In genomic region chr14:53149656-53150319, GRCh38 we compare ENCODE assay signal across 12 cellular contexts. TPM values are rescaled to one million over a fixed set of nuclear protein-coding genes. Genes with fewer than 3 reads are reported as not detected.
DNase-seq lines count a peak whose midpoint lies in the region; ATAC-seq and TF ChIP-seq lines count a peak whose summit lies in the region.
"Had no signal": no experiment of that assay in that cellular context is flagged by ENCODE, and none has a peak within 500 bp of the region (broad histone marks: within the 10 kb centered on the region; RNA-seq: fewer than 3 reads in every experiment).

No MANE protein-coding gene starts in this region.

- H3F3A ChIP-seq in OCI-LY1 (ENCODE audit: insufficient read depth, low read length): no peaks in the 10 kb centered on the region

- no peak for TF ChIP-seq CTCF in OCI-LY1 (IDR thresholded peaks at IDR 0.05; ENCODE audit: low read length)
- no peak for TF ChIP-seq CTCF in brain (conservative IDR thresholded peaks at IDR 0.05)

- no peak for ATAC-seq in activated naive CD4-positive, alpha-beta T cell treated with anti-CD3 and anti-CD28 coated beads, Interleukin-2, amount 50 U/mL, for 72 hours
- no peak for ATAC-seq in stimulated activated memory B cell treated with anti-CD40 and anti-IgM and Interleukin-4, amounts not matched to agents 10 μg/mL and 1 μg/mL and 100 μg/mL, for 72 hours
- no peak for ATAC-seq in HG02884 (IDR thresholded peaks at IDR 0.05; ENCODE audit: unreplicated experiment)
- ATAC-seq: mucosa of descending colon had no signal

- no peak for DNase-seq in activated naive CD4-positive, alpha-beta T cell treated with anti-CD3 and anti-CD28 coated beads for 36 hours
- DNase-seq in activated naive CD4-positive, alpha-beta T cell treated with anti-CD3 and anti-CD28 coated beads, Interleukin-2, amount 50 U/mL, for 72 hours (ENCODE audit: low spot score in 2 of 2): no peak
- DNase-seq in stimulated activated CD4-positive, alpha-beta T cell treated with anti-CD3 and anti-CD28 coated beads, Interleukin-15, amount 100 ng/mL, for 24 hours: no peak
- no peak for DNase-seq in midbrain (lab: John Stamatoyannopoulos, UW)
- DNase-seq: effector CD8-positive, alpha-beta T cell; mucosa of descending colon; NCI-H187; small intestine had no signal

- peaks cover 23% of the 10 kb centered on the region for H3K36me3 Mint-ChIP-seq in activated naive CD4-positive, alpha-beta T cell treated with anti-CD3 and anti-CD28 coated beads for 36 hours (ENCODE audit: low read depth)
- peaks cover 38% of the 10 kb centered on the region in 2 donors for H3K36me3 Mint-ChIP-seq in activated naive CD4-positive, alpha-beta T cell treated with anti-CD3 and anti-CD28 coated beads, Interleukin-2, amount 50 U/mL, for 72 hours
- peaks cover 40% of the 10 kb centered on the region for H3K36me3 Mint-ChIP-seq in brain
- peaks cover 5% of the 10 kb centered on the region for H3K36me3 Mint-ChIP-seq in stimulated activated memory B cell treated with anti-CD40 and anti-IgM and Interleukin-4, amounts not matched to agents 10 μg/mL and 1 μg/mL and 100 μg/mL, for 72 hours

- H3K9me2 ChIP-seq in OCI-LY1 (ENCODE audit: low read depth, low read length): no peaks in the 10 kb centered on the region

- CTCF ChIA-PET in activated naive CD4-positive, alpha-beta T cell treated with anti-CD3 and anti-CD28 coated beads for 36 hours (lab: Charles Lee): interaction anchor here (1.2 to 2.8 kb wide), 2 partner anchors 41 to 94 kb away, joined by 4 to 8 read pairs; no protein-coding TSS in a partner anchor

- peak overlapping the region; percentile 91 for H3K4me2 ChIP-seq in OCI-LY1 (ENCODE audit: low read length)

- H3K9me3 Mint-ChIP-seq in activated naive CD4-positive, alpha-beta T cell treated with anti-CD3 and anti-CD28 coated beads for 36 hours: no peaks in the 10 kb centered on the region
- H3K9me3 Mint-ChIP-seq in activated naive CD4-positive, alpha-beta T cell treated with anti-CD3 and anti-CD28 coated beads, Interleukin-2, amount 50 U/mL, for 72 hours: no peaks in the 10 kb centered on the region
- peaks cover 5 to 11% (median 6%) of the 10 kb centered on the region in 5 experiments for H3K9me3 Mint-ChIP-seq in brain
- no peaks in the 10 kb centered on the region for H3K9me3 Mint-ChIP-seq in stimulated activated memory B cell treated with anti-CD40 and anti-IgM and Interleukin-4, amounts not matched to agents 10 μg/mL and 1 μg/mL and 100 μg/mL, for 72 hours

- intact Hi-C loops in activated naive CD4-positive, alpha-beta T cell treated with anti-CD3 and anti-CD28 coated beads for 36 hours (cut with micrococcal nuclease): loop anchor here (2.0 to 10.0 kb wide), 5 partner anchors 158 to 1358 kb away; partner anchors contain the start of genes CGRRF1 and GNG2

- peaks cover 24% of the 10 kb centered on the region for H3K36me3 ChIP-seq in OCI-LY1 (ENCODE audit: insufficient read depth, low read length)

- H3K27ac Mint-ChIP-seq in activated naive CD4-positive, alpha-beta T cell treated with anti-CD3 and anti-CD28 coated beads for 36 hours: no peak overlapping the region
- peak overlapping the region in 1 of 2 donors; percentile 95 for H3K27ac Mint-ChIP-seq in activated naive CD4-positive, alpha-beta T cell treated with anti-CD3 and anti-CD28 coated beads, Interleukin-2, amount 50 U/mL, for 72 hours
- H3K27ac Mint-ChIP-seq in brain: no peak overlapping the region
- no peak overlapping the region for H3K27ac Mint-ChIP-seq in stimulated activated memory B cell treated with anti-CD40 and anti-IgM and Interleukin-4, amounts not matched to agents 10 μg/mL and 1 μg/mL and 100 μg/mL, for 72 hours

- peak overlapping the region; percentile 86 for H3K4me3 ChIP-seq in OCI-LY1 (ENCODE audit: low read depth, low read length, poor library complexity, severe bottlenecking)
- H3K4me3 ChIP-seq: mucosa of descending colon had no signal

- H3K79me2 ChIP-seq in OCI-LY1 (ENCODE audit: insufficient read depth, low read length): peaks cover 74% of the 10 kb centered on the region

- H3K27me3 ChIP-seq in OCI-LY1 (ENCODE audit: insufficient read depth, low read length): no peaks in the 10 kb centered on the region

- peak overlapping the region; percentile 100 for H3K4me3 Mint-ChIP-seq in activated naive CD4-positive, alpha-beta T cell treated with anti-CD3 and anti-CD28 coated beads for 36 hours
- H3K4me3 Mint-ChIP-seq in brain: peak overlapping the region; percentile 94 to 97 (median 95)
- peak overlapping the region; percentile 25 for H3K4me3 Mint-ChIP-seq in stimulated activated memory B cell treated with anti-CD40 and anti-IgM and Interleukin-4, amounts not matched to agents 10 μg/mL and 1 μg/mL and 100 μg/mL, for 72 hours

- H2AFZ ChIP-seq in OCI-LY1 (ENCODE audit: low read length): no peak overlapping the region

- H3K9ac ChIP-seq in OCI-LY1 (ENCODE audit: low read length): peak overlapping the region; percentile 87

- no peaks in the 10 kb centered on the region for H3K9me3 ChIP-seq in OCI-LY1 (ENCODE audit: low read length)
- H3K9me3 ChIP-seq: mucosa of descending colon had no signal

- peaks cover 51% of the 10 kb centered on the region for H3K4me1 ChIP-seq in OCI-LY1 (ENCODE audit: insufficient read depth, low read length, severe bottlenecking)

- H3K27ac ChIP-seq in OCI-LY1 (ENCODE audit: low read depth, low read length, poor library complexity, severe bottlenecking): peak overlapping the region; percentile 52

- H4K20me1 ChIP-seq in OCI-LY1 (ENCODE audit: insufficient read depth, low read length): 0 out of 2 replicates have a peak, but pooled peaks cover 4% of the 10 kb centered on the region

- H3K4me1 Mint-ChIP-seq in activated naive CD4-positive, alpha-beta T cell treated with anti-CD3 and anti-CD28 coated beads for 36 hours (ENCODE audit: low read depth): peaks cover 63% of the 10 kb centered on the region
- peaks cover 44% of the 10 kb centered on the region for H3K4me1 Mint-ChIP-seq in brain
- peaks cover 63% of the 10 kb centered on the region for H3K4me1 Mint-ChIP-seq in stimulated activated memory B cell treated with anti-CD40 and anti-IgM and Interleukin-4, amounts not matched to agents 10 μg/mL and 1 μg/mL and 100 μg/mL, for 72 hours

- H3K27me3 Mint-ChIP-seq in activated naive CD4-positive, alpha-beta T cell treated with anti-CD3 and anti-CD28 coated beads for 36 hours (ENCODE audit: low read depth): no peaks in the 10 kb centered on the region
- peaks cover 9% of the 10 kb centered on the region for H3K27me3 Mint-ChIP-seq in brain
- H3K27me3 Mint-ChIP-seq in stimulated activated memory B cell treated with anti-CD40 and anti-IgM and Interleukin-4, amounts not matched to agents 10 μg/mL and 1 μg/mL and 100 μg/mL, for 72 hours: no peaks in the 10 kb centered on the region

RNA-seq across cellular contexts. Expression of gene DDHD1, which starts 3.3 kb away (rescaled TPM):
- 10 to 100 TPM; 20.1 to 20.4 TPM for total RNA-seq in activated naive CD4-positive, alpha-beta T cell treated with anti-CD3 and anti-CD28 coated beads for 36 hours
- 10 to 100 TPM; 35.3 to 50.1 TPM for total RNA-seq in activated naive CD4-positive, alpha-beta T cell treated with anti-CD3 and anti-CD28 coated beads, Interleukin-2, amount 50 U/mL, for 72 hours
- 3.8 TPM for polyA plus RNA-seq in brain (ENCODE audit: insufficient read depth, low read depth, low replicate concordance)

Comparison
In these comparisons a context has a peak if more than half of its experiments do, and no peak if none do; other contexts are left out.
1. H3K4me3 Mint-ChIP-seq: peak in every context shown above with its lines; median percentile 100 in activated naive CD4-positive, alpha-beta T cell treated with anti-CD3 and anti-CD28 coated beads for 36 hours; 95 in brain; 25 in stimulated activated memory B cell treated with anti-CD40 and anti-IgM and Interleukin-4, amounts not matched to agents 10 μg/mL and 1 μg/mL and 100 μg/mL, for 72 hours.